In genomic region chr3:57128863-57129602, GRCh38 we compare ENCODE assay signal across 13 cellular contexts. TPM values are rescaled to one million over a fixed set of nuclear protein-coding genes. Genes with fewer than 3 reads are reported as not detected.
DNase-seq lines count a peak whose midpoint lies in the region; ATAC-seq and TF ChIP-seq lines count a peak whose summit lies in the region.
"Had no signal": no experiment of that assay in that cellular context is flagged by ENCODE, and none has a peak within 500 bp of the region (broad histone marks: within the 10 kb centered on the region; RNA-seq: fewer than 3 reads in every experiment).

No MANE protein-coding gene starts in this region.

- no peak for TF ChIP-seq CTCF in endodermal cell (conservative IDR thresholded peaks at IDR 0.05)
- TF ChIP-seq CTCF in mesothelial cell of epicardium (IDR thresholded peaks at IDR 0.05; ENCODE audit: unreplicated experiment), result no peak
- TF ChIP-seq CTCF in type B pancreatic cell (conservative IDR thresholded peaks at IDR 0.05), result no peak

- H3K9me3 Mint-ChIP-seq in endodermal cell (no peaks in the 10 kb centered on the region), mesothelial cell of epicardium (no peaks in the 10 kb centered on the region), type B pancreatic cell (no peaks in the 10 kb centered on the region)

- H3K4me1 ChIP-seq in SJCRH30, result peaks cover 63% of the 10 kb centered on the region
- H3K4me1 ChIP-seq in endodermal cell (ENCODE audit: control insufficient read depth, insufficient read depth, low read length), result peaks cover 40% of the 10 kb centered on the region

- H3K9me3 ChIP-seq in SJCRH30 (replicated peaks), result no peaks in the 10 kb centered on the region
- H3K9me3 ChIP-seq in endodermal cell (ENCODE audit: control insufficient read depth, low read length), result no peaks in the 10 kb centered on the region

- H3K27me3 Mint-ChIP-seq in endodermal cell (ENCODE audit: insufficient read depth) (no peaks in the 10 kb centered on the region), mesothelial cell of epicardium (ENCODE audit: low read depth) (no peaks in the 10 kb centered on the region), type B pancreatic cell (no peaks in the 10 kb centered on the region)

- H3K36me3 ChIP-seq in SJCRH30 (no peaks in the 10 kb centered on the region), endodermal cell (ENCODE audit: control insufficient read depth, insufficient read depth, low read length) (peaks cover 12% of the 10 kb centered on the region)

- H3K9ac ChIP-seq in endodermal cell (ENCODE audit: extremely low read depth, low read length, poor library complexity, severe bottlenecking), result no peak overlapping the region
- H3K9ac ChIP-seq: KMS-11 had no signal

- ATAC-seq in GM21367 (IDR thresholded peaks at IDR 0.05; ENCODE audit: unreplicated experiment) (no peak), GM21619 (IDR thresholded peaks at IDR 0.05; ENCODE audit: unreplicated experiment) (no peak)

- H3K4me3 ChIP-seq in SJCRH30, result peak overlapping the region; percentile 9
- peak overlapping the region; percentile 52 for H3K4me3 ChIP-seq in endodermal cell (ENCODE audit: low read length)

- H3K36me3 Mint-ChIP-seq in endodermal cell (ENCODE audit: low read depth) (no peaks in the 10 kb centered on the region), mesothelial cell of epicardium (no peaks in the 10 kb centered on the region), type B pancreatic cell (peaks cover 12% of the 10 kb centered on the region)

- H3K4me1 Mint-ChIP-seq in endodermal cell (peaks cover 82% of the 10 kb centered on the region), mesothelial cell of epicardium (peaks cover 68% of the 10 kb centered on the region), type B pancreatic cell (ENCODE audit: unreplicated experiment) (peaks cover 63% of the 10 kb centered on the region)

- H3K4me3 Mint-ChIP-seq in endodermal cell (peak overlapping the region; percentile 6), mesothelial cell of epicardium (no peak overlapping the region), type B pancreatic cell (peak overlapping the region; percentile 57)

- DNase-seq in SJCRH30, result peak; percentile 33 to 68
- DNase-seq in endodermal cell, result no peak
- no peak for DNase-seq in mesothelial cell of epicardium (ENCODE audit: low spot score in 2 of 2, unreplicated experiment in 2 of 2)
- no peak for DNase-seq in type B pancreatic cell (ENCODE audit: extremely low spot score, unreplicated experiment)
- no peak for DNase-seq in activated CD4-positive, alpha-beta T cell treated with anti-CD3 and anti-CD28 coated beads for 1 hour
- DNase-seq: activated CD8-positive, alpha-beta memory T cell treated with anti-CD3 and anti-CD28 coated beads, Interleukin-2, amount 50 U/mL, for 48 hours; activated naive CD4-positive, alpha-beta T cell; effector CD4-positive, alpha-beta T cell; kidney had no signal

- 77 to 92% methylated on average over 5 to 11 of the region's 12 CpGs for WGBS in endodermal cell (ENCODE audit: insufficient coverage in 1 of 2, insufficient read length in 1 of 2), 2 experiments

- H3K27ac Mint-ChIP-seq in endodermal cell, result peak overlapping the region; percentile 94
- H3K27ac Mint-ChIP-seq in mesothelial cell of epicardium, result peak overlapping the region; percentile 97
- peak overlapping the region; percentile 39 for H3K27ac Mint-ChIP-seq in type B pancreatic cell

- H3K27me3 ChIP-seq in SJCRH30 (no peaks in the 10 kb centered on the region), endodermal cell (ENCODE audit: control insufficient read depth, insufficient read depth, low read length, poor library complexity, severe bottlenecking) (no peaks in the 10 kb centered on the region)

- H3K27ac ChIP-seq in SJCRH30 (peak overlapping the region; percentile 100), endodermal cell (ENCODE audit: low read depth, low read length) (no peak overlapping the region)
- H3K27ac ChIP-seq: C4-2B, KMS-11 had no signal

RNA-seq across cellular contexts. Expression of gene IL17RD, which starts 36.1 kb away (rescaled TPM):
- 36.0 and 38.4 TPM in 2 replicates for total RNA-seq in SJCRH30 (2014; rRNA removed; shearing (Covaris generic))
- total RNA-seq in endodermal cell (10 to 100 TPM; 47.1 to 71.3 TPM), mesothelial cell of epicardium (27.5 to 30.3 TPM (median 27.9 TPM) in 3 replicates), type B pancreatic cell (ENCODE audit: low replicate concordance) (14.8 and 47.4 TPM in 2 replicates)
- 51.2 TPM for polyA plus RNA-seq in endodermal cell (2013, experiment 1 of 2)
- polyA plus RNA-seq in endodermal cell (2013, experiment 2 of 2), result 54.8 TPM

Comparison
In these comparisons a context has a peak if more than half of its experiments do, and no peak if none do; other contexts are left out.
1. DNase-seq: peak in SJCRH30 (2 of 2); none in endodermal cell (single experiment), mesothelial cell of epicardium (0 of 2), type B pancreatic cell (single experiment) and activated CD4-positive, alpha-beta T cell treated with anti-CD3 and anti-CD28 coated beads for 1 hour (single experiment).
2. H3K27ac Mint-ChIP-seq: peak in every context shown above with its lines; median percentile 97 in mesothelial cell of epicardium; 94 in endodermal cell; 39 in type B pancreatic cell.